Comparison of ENCODE assay signal across 22 cellular contexts in the genomic region with DNA sequence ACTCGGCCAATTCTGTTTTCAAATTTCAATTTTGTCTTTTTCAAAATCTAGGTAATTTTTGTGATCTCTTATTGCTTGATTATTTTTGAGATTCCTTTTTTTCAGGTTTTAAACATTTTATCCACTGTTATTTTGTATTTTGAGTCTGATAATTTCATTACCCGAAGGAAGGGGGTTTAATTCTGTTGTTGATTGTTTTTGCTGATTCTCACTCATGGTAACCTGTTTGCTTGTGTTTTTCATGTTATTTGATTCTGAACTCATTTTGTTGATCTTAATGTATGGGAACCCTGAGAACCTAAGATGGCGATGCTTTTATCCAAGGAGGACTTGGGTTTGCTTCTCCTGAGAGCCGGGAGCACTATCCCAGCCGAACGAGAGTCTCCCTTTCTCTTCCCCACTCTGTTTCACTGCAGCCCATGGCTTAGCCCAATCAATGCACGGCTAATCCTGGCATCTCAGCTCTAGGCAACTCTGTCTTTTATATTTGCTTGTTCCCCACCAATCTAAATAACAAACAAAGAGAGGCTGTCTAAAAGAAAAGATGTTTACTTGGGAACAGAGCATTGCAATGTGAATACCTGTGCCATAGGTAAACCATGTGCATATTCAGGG.
"Had no signal": no experiment of that assay in that cellular context is flagged by ENCODE, and none has a peak within 500 bp of the region (broad histone marks: within the 10 kb centered on the region; RNA-seq: fewer than 3 reads in every experiment).

No MANE protein-coding gene starts in this region.

- DNase-seq: activated CD4-positive, alpha-beta T cell treated with anti-CD3 and anti-CD28 coated beads for 48 hours; activated CD4-positive, alpha-beta T cell treated with anti-CD3 and anti-CD28 coated beads, Interleukin-2, amount 50 U/mL, for 4 hours; activated CD4-positive, CD25-positive, alpha-beta regulatory T cell treated with anti-CD3 and anti-CD28 coated beads, Interleukin-2, amount 50 U/mL, for 72 hours; activated CD8-positive, alpha-beta memory T cell treated with anti-CD3 and anti-CD28 coated beads, Interleukin-2, amount 50 U/mL, for 48 hours; activated CD8-positive, alpha-beta T cell treated with anti-CD3 and anti-CD28 coated beads, Interleukin-2, amount 10 ng/mL, durations not matched to agents 7 days and 5 days; activated effector memory CD4-positive, alpha-beta T cell treated with Interleukin-2 at 50 U/mL for 16 hours; activated naive CD4-positive, alpha-beta T cell; activated T-cell treated with anti-CD3 and anti-CD28 coated beads, Interleukin-2, amount 50 U/mL, for 1 hour; aorta; caudate nucleus; Kasumi-1; NCI-H1048; NCI-H146; NCI-H187 treated with DMSO at 0.1 percent for 48 hours; NCI-H2081 treated with DMSO at 0.1 percent for 48 hours; NCI-H446; NCI-H524; SHP77 had no signal

- ATAC-seq: activated CD8-positive, alpha-beta T cell treated with anti-CD3 and anti-CD28 coated beads, Interleukin-2, amount 10 ng/mL, durations not matched to agents 7 days and 5 days had no signal

- H3K4me3 Mint-ChIP-seq: activated CD8-positive, alpha-beta T cell treated with anti-CD3 and anti-CD28 coated beads, Interleukin-2, amount 10 ng/mL, durations not matched to agents 7 days and 5 days; activated naive CD4-positive, alpha-beta T cell treated with anti-CD3 and anti-CD28 coated beads, Interleukin-2, amount 50 U/mL, for 24 hours; T-helper 1 cell treated with Interleukin-12 subunit alpha and Interleukin-12 subunit beta and Interleukin-4 antibody, amounts not matched to agents 30 μg/mL and 1 μg/mL, for 36 hours had no signal

- H3K27ac ChIP-seq: SJSA1 had no signal

- H3K27ac Mint-ChIP-seq: activated CD8-positive, alpha-beta T cell treated with anti-CD3 and anti-CD28 coated beads, Interleukin-2, amount 10 ng/mL, durations not matched to agents 7 days and 5 days; activated naive CD4-positive, alpha-beta T cell treated with anti-CD3 and anti-CD28 coated beads, Interleukin-2, amount 50 U/mL, for 24 hours; T-helper 1 cell treated with Interleukin-12 subunit alpha and Interleukin-12 subunit beta and Interleukin-4 antibody, amounts not matched to agents 30 μg/mL and 1 μg/mL, for 36 hours had no signal

- H3K36me3 Mint-ChIP-seq: activated naive CD4-positive, alpha-beta T cell treated with anti-CD3 and anti-CD28 coated beads, Interleukin-2, amount 50 U/mL, for 24 hours had no signal

- H3K9me3 Mint-ChIP-seq: activated naive CD4-positive, alpha-beta T cell treated with anti-CD3 and anti-CD28 coated beads, Interleukin-2, amount 50 U/mL, for 24 hours had no signal

- H3K36me3 ChIP-seq: breast epithelium, SJSA1 had no signal

- H3K9me3 ChIP-seq: breast epithelium, SJSA1 had no signal

- H3K4me1 Mint-ChIP-seq: activated naive CD4-positive, alpha-beta T cell treated with anti-CD3 and anti-CD28 coated beads, Interleukin-2, amount 50 U/mL, for 24 hours had no signal

- H3K4me3 ChIP-seq: breast epithelium, SJSA1 had no signal

- H3K27me3 ChIP-seq: breast epithelium, SJSA1 had no signal
